Comparison of ENCODE assay signal across 8 cellular contexts in genomic region chr1:74732960-74733615, GRCh38. TPM values are rescaled to one million over a fixed set of nuclear protein-coding genes. Genes with fewer than 3 reads are reported as not detected.
DNase-seq lines count a peak whose midpoint lies in the region; ATAC-seq, FAIRE-seq and TF ChIP-seq lines count a peak whose summit lies in the region.

CRYZ (minus strand) TSS chr1:74733050; CDS start chr1:74724821, 8,229 bp downstream.
TYW3 (plus strand) TSS chr1:74733152; CDS start chr1:74733245, 93 bp downstream.

- no peaks in the 10 kb centered on the region for H3K27me3 Mint-ChIP-seq in activated CD8-positive, alpha-beta memory T cell treated with anti-CD3 and anti-CD28 coated beads, Interleukin-2, amount 10 ng/mL, durations not matched to agents 7 days and 5 days
- H3K27me3 Mint-ChIP-seq in mesothelial cell of epicardium (ENCODE audit: low read depth), result no peaks in the 10 kb centered on the region

- ATAC-seq in GM21367 (IDR thresholded peaks at IDR 0.05; ENCODE audit: unreplicated experiment), result peak; percentile 66
- ATAC-seq in activated CD8-positive, alpha-beta memory T cell treated with anti-CD3 and anti-CD28 coated beads, Interleukin-2, amount 10 ng/mL, durations not matched to agents 7 days and 5 days, result peak; percentile 89

- H3K4me3 Mint-ChIP-seq in activated CD8-positive, alpha-beta memory T cell treated with anti-CD3 and anti-CD28 coated beads, Interleukin-2, amount 10 ng/mL, durations not matched to agents 7 days and 5 days, result peak within 1 kb of the TSS; percentile 87
- H3K4me3 Mint-ChIP-seq in mesothelial cell of epicardium, result peak within 1 kb of the TSS; percentile 89

- peak within 1 kb of the TSS; percentile 88 for H3K9ac ChIP-seq in NT2/D1 (ENCODE audit: insufficient read length, low read depth)

- FAIRE-seq in HTR-8/SVneo (lab: Jason Lieb, UNC) (no peak), endometrium (lab: Jason Lieb, UNC) (peak; percentile 93)

- CTCF ChIA-PET in activated CD8-positive, alpha-beta memory T cell treated with anti-CD3 and anti-CD28 coated beads, Interleukin-2, amount 10 ng/mL, durations not matched to agents 7 days and 5 days (lab: Charles Lee), result interaction anchor here (1.0 to 2.5 kb wide), 13 partner anchors 9 to 230 kb away, joined by 3 to 8 read pairs (median 3); no protein-coding TSS in a partner anchor

- no peak for TF ChIP-seq CTCF in mesothelial cell of epicardium (IDR thresholded peaks at IDR 0.05; ENCODE audit: unreplicated experiment)

- H3K4me1 Mint-ChIP-seq in activated CD8-positive, alpha-beta memory T cell treated with anti-CD3 and anti-CD28 coated beads, Interleukin-2, amount 10 ng/mL, durations not matched to agents 7 days and 5 days, result peaks cover 40% of the 10 kb centered on the region
- H3K4me1 Mint-ChIP-seq in mesothelial cell of epicardium, result peaks cover 32% of the 10 kb centered on the region

- H3K9me3 Mint-ChIP-seq in activated CD8-positive, alpha-beta memory T cell treated with anti-CD3 and anti-CD28 coated beads, Interleukin-2, amount 10 ng/mL, durations not matched to agents 7 days and 5 days (ENCODE audit: low read depth), result no peaks in the 10 kb centered on the region
- peaks cover 10% of the 10 kb centered on the region for H3K9me3 Mint-ChIP-seq in mesothelial cell of epicardium

- H3K36me3 ChIP-seq in NT2/D1 (ENCODE audit: insufficient read depth, insufficient read length, low read length), result peaks cover 54% of the 10 kb centered on the region

- no peaks in the 10 kb centered on the region for H3K27me3 ChIP-seq in NT2/D1 (ENCODE audit: insufficient read depth, insufficient read length)

- H3K36me3 Mint-ChIP-seq in activated CD8-positive, alpha-beta memory T cell treated with anti-CD3 and anti-CD28 coated beads, Interleukin-2, amount 10 ng/mL, durations not matched to agents 7 days and 5 days, result peaks cover 17% of the 10 kb centered on the region
- peaks cover 24% of the 10 kb centered on the region for H3K36me3 Mint-ChIP-seq in mesothelial cell of epicardium

- peak within 1 kb of the TSS; percentile 97 for H3K27ac Mint-ChIP-seq in activated CD8-positive, alpha-beta memory T cell treated with anti-CD3 and anti-CD28 coated beads, Interleukin-2, amount 10 ng/mL, durations not matched to agents 7 days and 5 days
- H3K27ac Mint-ChIP-seq in mesothelial cell of epicardium, result peak within 1 kb of the TSS; percentile 97

- peaks cover 3% of the 10 kb centered on the region for H3K4me1 ChIP-seq in NT2/D1 (ENCODE audit: insufficient read depth, insufficient read length)

- peaks cover 18% of the 10 kb centered on the region for H3K9me3 ChIP-seq in NT2/D1 (ENCODE audit: insufficient read depth, low read length)

- peak; percentile 54 for DNase-seq in COLO829 (ENCODE audit: low spot score)
- peak; percentile 49 for DNase-seq in HTR-8/SVneo (ENCODE audit: insufficient read length, low spot score)
- DNase-seq in NT2/D1 (ENCODE audit: low read depth, low spot score), result peak; percentile 89
- DNase-seq in activated CD8-positive, alpha-beta memory T cell treated with anti-CD3 and anti-CD28 coated beads, Interleukin-2, amount 10 ng/mL, durations not matched to agents 7 days and 5 days, result peak; percentile 92
- peak; percentile 39 to 78 for DNase-seq in mesothelial cell of epicardium (ENCODE audit: low spot score in 2 of 2, unreplicated experiment in 2 of 2)
- peak; percentile 71 to 75 for DNase-seq in stimulated activated CD8-positive, alpha-beta memory T cell treated with anti-CD3 and anti-CD28 coated beads, Interleukin-15, amount 100 ng/mL, for 48 hours (ENCODE audit: low read depth in 2 of 2)

- peak within 1 kb of the TSS; percentile 82 for H3K4me3 ChIP-seq in NT2/D1 (ENCODE audit: insufficient read length, low read depth)

RNA-seq across cellular contexts. Expression of gene CRYZ, which starts in this region (rescaled TPM):
- 10 to 100 TPM; 17.6 to 20.4 TPM for total RNA-seq in activated CD8-positive, alpha-beta memory T cell treated with anti-CD3 and anti-CD28 coated beads, Interleukin-2, amount 10 ng/mL, durations not matched to agents 7 days and 5 days
- 21.3 to 21.7 TPM (median 21.5 TPM) in 3 replicates for total RNA-seq in mesothelial cell of epicardium

RNA-seq across cellular contexts. Expression of gene TYW3, which starts in this region (rescaled TPM):
- total RNA-seq in activated CD8-positive, alpha-beta memory T cell treated with anti-CD3 and anti-CD28 coated beads, Interleukin-2, amount 10 ng/mL, durations not matched to agents 7 days and 5 days, result 10 to 100 TPM; 15.0 to 23.2 TPM
- total RNA-seq in mesothelial cell of epicardium, result 12.6 to 13.3 TPM (median 12.9 TPM) in 3 replicates

Comparison
In these comparisons a context has a peak if more than half of its experiments do, and no peak if none do; other contexts are left out.
1. Peak in every context shown above with its lines: DNase-seq, ATAC-seq and H3K4me3 ChIP-seq.